11 cellular contexts compared by ENCODE assay signal in the genomic region with DNA sequence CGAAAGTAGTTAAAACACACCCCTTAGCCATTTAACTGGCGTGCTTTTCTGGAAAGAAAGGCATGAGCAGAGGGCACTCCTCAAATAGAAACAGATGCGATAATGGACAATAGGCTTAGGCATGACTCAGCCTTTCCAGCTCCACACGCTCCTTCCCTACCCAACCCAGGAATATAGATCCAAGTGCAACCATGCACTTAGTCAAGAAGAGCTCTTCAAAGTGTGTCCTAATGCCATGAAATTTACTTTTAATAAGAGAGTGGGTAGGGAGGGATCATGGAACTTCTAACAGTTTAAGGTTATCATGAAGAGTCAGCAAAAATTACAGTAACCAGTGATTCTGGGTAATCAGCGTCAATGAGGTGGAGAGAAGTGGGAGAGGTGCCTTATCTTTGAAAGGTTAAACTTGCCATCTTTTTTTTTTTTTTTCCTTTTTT. TPM values are rescaled to one million over a fixed set of nuclear protein-coding genes. Genes with fewer than 3 reads are reported as not detected.
A peak's percentile ranks its signal among the peaks of the same experiment; 100 is the strongest.
DNase-seq lines count a peak whose midpoint lies in the region; ATAC-seq and TF ChIP-seq lines count a peak whose summit lies in the region.
"Had no signal": no experiment of that assay in that cellular context is flagged by ENCODE, and none has a peak within 500 bp of the region (broad histone marks: within the 10 kb centered on the region; RNA-seq: fewer than 3 reads in every experiment).

No MANE protein-coding gene starts in this region.

- no peak for TF ChIP-seq EP300 in gastroesophageal sphincter (IDR thresholded peaks at IDR 0.05)

- no peaks in the 10 kb centered on the region for H3K27me3 ChIP-seq in gastroesophageal sphincter
- H3K27me3 ChIP-seq in smooth muscle cell (ENCODE audit: low read depth), result no peaks in the 10 kb centered on the region
- no peaks in the 10 kb centered on the region for H3K27me3 ChIP-seq in uterus

- H3F3A ChIP-seq in smooth muscle cell (ENCODE audit: low read depth), result no peaks in the 10 kb centered on the region

- H3K27ac ChIP-seq in gastroesophageal sphincter (peak overlapping the region in 3 of 4 donors; percentile 3 to 22 (median 13)), smooth muscle cell (ENCODE audit: low read depth) (peak overlapping the region; percentile 57), uterus (no peak overlapping the region)
- H3K27ac ChIP-seq: 22Rv1 had no signal

- no peaks in the 10 kb centered on the region for H3K9me3 ChIP-seq in gastroesophageal sphincter
- no peaks in the 10 kb centered on the region for H3K9me3 ChIP-seq in smooth muscle cell (replicated peaks; ENCODE audit: low read depth)
- no peaks in the 10 kb centered on the region for H3K9me3 ChIP-seq in uterus

- intact Hi-C loops in uterus (cut with DNase I; ENCODE audit: low total_unique reads), result loop anchor here (2.0 to 5.0 kb wide), 2 partner anchors 180 to 247 kb away; no protein-coding TSS in a partner anchor

- no peak for TF ChIP-seq POLR2A in gastroesophageal sphincter (IDR thresholded peaks at IDR 0.05)
- no peak for TF ChIP-seq POLR2A in uterus (IDR thresholded peaks at IDR 0.05)

- H4K20me1 ChIP-seq in smooth muscle cell (ENCODE audit: low read depth), result no peaks in the 10 kb centered on the region

- no peak overlapping the region for H3K9ac ChIP-seq in smooth muscle cell (ENCODE audit: low read depth)

- 23 to 44% methylated on average over 5 of the region's 5 CpGs for WGBS in gastroesophageal sphincter (ENCODE audit: low coverage in 1 of 2), 2 donors
- 20% methylated on average over 5 of the region's 5 CpGs for WGBS in smooth muscle cell (ENCODE audit: low lambda C conversion rate)

- TF ChIP-seq CTCF in gastroesophageal sphincter (IDR thresholded peaks at IDR 0.05) (no peak), smooth muscle cell (IDR thresholded peaks at IDR 0.05; ENCODE audit: borderline replicate concordance, insufficient read depth, poor library complexity, severe bottlenecking) (no peak), uterus (IDR thresholded peaks at IDR 0.05) (no peak)

- no peaks in the 10 kb centered on the region for H3K79me2 ChIP-seq in smooth muscle cell (ENCODE audit: low read depth)

- DNase-seq in DMS 273 (lab: John Stamatoyannopoulos, UW; ENCODE audit: unreplicated experiment), result peak; percentile 11
- DNase-seq in DMS 273 treated with DMSO at 0.1 percent for 48 hours (lab: John Stamatoyannopoulos, UW), result no peak
- DNase-seq in smooth muscle cell (lab: John Stamatoyannopoulos, UW; ENCODE audit: unreplicated experiment), result no peak
- no peak for DNase-seq in SK-N-DZ (ENCODE audit: low spot score)
- no peak for DNase-seq in uterus
- DNase-seq: activated CD8-positive, alpha-beta T cell treated with anti-CD3 and anti-CD28 coated beads for 36 hours; NCI-H2171 treated with DMSO at 0.1 percent for 48 hours had no signal

- H2AFZ ChIP-seq in smooth muscle cell (ENCODE audit: low read depth), result peak overlapping the region; percentile 6

- peaks cover 0 to 31% (median 0%) of the 10 kb centered on the region in 3 donors for H3K4me1 ChIP-seq in gastroesophageal sphincter
- H3K4me1 ChIP-seq in smooth muscle cell (ENCODE audit: low read depth), result peaks cover 13% of the 10 kb centered on the region
- no peaks in the 10 kb centered on the region for H3K4me1 ChIP-seq in uterus

- H3K36me3 ChIP-seq in gastroesophageal sphincter (no peaks in the 10 kb centered on the region), smooth muscle cell (ENCODE audit: low read depth) (no peaks in the 10 kb centered on the region), uterus (no peaks in the 10 kb centered on the region)

- peak overlapping the region; percentile 51 for H3K4me2 ChIP-seq in smooth muscle cell

- ATAC-seq in SK-N-SH treated with all-trans-retinoic acid at 6 μM for 48 hours (peak; percentile 58), gastroesophageal sphincter (no peak), HG03520 (IDR thresholded peaks at IDR 0.05; ENCODE audit: unreplicated experiment) (no peak)
- ATAC-seq: activated CD8-positive, alpha-beta T cell treated with anti-CD3 and anti-CD28 coated beads for 36 hours had no signal

- H3K4me3 ChIP-seq in gastroesophageal sphincter (no peak overlapping the region), smooth muscle cell (no peak overlapping the region), uterus (no peak overlapping the region)

TF ChIP-seq in SK-N-SH treated with all-trans-retinoic acid at 6 μM for 48 hours, 23 proteins besides CTCF, POLR2A, EP300 and RAD21:
- TF ChIP-seq, protein P1, sequence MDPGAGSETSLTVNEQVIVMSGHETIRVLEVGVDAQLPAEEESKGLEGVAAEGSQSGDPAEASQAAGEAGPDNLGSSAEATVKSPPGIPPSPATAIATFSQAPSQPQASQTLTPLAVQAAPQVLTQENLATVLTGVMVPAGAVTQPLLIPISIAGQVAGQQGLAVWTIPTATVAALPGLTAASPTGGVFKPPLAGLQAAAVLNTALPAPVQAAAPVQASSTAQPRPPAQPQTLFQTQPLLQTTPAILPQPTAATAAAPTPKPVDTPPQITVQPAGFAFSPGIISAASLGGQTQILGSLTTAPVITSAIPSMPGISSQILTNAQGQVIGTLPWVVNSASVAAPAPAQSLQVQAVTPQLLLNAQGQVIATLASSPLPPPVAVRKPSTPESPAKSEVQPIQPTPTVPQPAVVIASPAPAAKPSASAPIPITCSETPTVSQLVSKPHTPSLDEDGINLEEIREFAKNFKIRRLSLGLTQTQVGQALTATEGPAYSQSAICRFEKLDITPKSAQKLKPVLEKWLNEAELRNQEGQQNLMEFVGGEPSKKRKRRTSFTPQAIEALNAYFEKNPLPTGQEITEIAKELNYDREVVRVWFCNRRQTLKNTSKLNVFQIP (CRISPR knock-in tag; IDR thresholded peaks at IDR 0.05; ENCODE audit: borderline replicate concordance, low read depth), result no peak
- TF ChIP-seq ZFP3 (CRISPR knock-in tag; IDR thresholded peaks at IDR 0.05) (no peak), ESRRG (CRISPR knock-in tag; IDR thresholded peaks at IDR 0.05) (no peak), ZNF70 (CRISPR knock-in tag; IDR thresholded peaks at IDR 0.05) (no peak), GLIS3 (CRISPR knock-in tag; IDR thresholded peaks at IDR 0.05) (no peak), SNAI2 (CRISPR knock-in tag; IDR thresholded peaks at IDR 0.05) (0 out of 2 replicates have a peak, but pooled peaks have one; percentile 16), PPARA (CRISPR knock-in tag; IDR thresholded peaks at IDR 0.05; ENCODE audit: borderline replicate concordance) (no peak), OSR1 (CRISPR knock-in tag; IDR thresholded peaks at IDR 0.05) (no peak), TOX (CRISPR knock-in tag; IDR thresholded peaks at IDR 0.05; ENCODE audit: borderline replicate concordance) (no peak), ISL1 (CRISPR knock-in tag; IDR thresholded peaks at IDR 0.05) (peak; percentile 31; the same call in 1 of the 2 replicates), BACH2 (CRISPR knock-in tag; IDR thresholded peaks at IDR 0.05; ENCODE audit: borderline replicate concordance) (no peak)
- TF ChIP-seq, protein P2, sequence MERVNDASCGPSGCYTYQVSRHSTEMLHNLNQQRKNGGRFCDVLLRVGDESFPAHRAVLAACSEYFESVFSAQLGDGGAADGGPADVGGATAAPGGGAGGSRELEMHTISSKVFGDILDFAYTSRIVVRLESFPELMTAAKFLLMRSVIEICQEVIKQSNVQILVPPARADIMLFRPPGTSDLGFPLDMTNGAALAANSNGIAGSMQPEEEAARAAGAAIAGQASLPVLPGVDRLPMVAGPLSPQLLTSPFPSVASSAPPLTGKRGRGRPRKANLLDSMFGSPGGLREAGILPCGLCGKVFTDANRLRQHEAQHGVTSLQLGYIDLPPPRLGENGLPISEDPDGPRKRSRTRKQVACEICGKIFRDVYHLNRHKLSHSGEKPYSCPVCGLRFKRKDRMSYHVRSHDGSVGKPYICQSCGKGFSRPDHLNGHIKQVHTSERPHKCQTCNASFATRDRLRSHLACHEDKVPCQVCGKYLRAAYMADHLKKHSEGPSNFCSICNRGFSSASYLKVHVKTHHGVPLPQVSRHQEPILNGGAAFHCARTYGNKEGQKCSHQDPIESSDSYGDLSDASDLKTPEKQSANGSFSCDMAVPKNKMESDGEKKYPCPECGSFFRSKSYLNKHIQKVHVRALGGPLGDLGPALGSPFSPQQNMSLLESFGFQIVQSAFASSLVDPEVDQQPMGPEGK (CRISPR knock-in tag; IDR thresholded peaks at IDR 0.05; ENCODE audit: borderline replicate concordance), result no peak
- TF ChIP-seq, protein P3, sequence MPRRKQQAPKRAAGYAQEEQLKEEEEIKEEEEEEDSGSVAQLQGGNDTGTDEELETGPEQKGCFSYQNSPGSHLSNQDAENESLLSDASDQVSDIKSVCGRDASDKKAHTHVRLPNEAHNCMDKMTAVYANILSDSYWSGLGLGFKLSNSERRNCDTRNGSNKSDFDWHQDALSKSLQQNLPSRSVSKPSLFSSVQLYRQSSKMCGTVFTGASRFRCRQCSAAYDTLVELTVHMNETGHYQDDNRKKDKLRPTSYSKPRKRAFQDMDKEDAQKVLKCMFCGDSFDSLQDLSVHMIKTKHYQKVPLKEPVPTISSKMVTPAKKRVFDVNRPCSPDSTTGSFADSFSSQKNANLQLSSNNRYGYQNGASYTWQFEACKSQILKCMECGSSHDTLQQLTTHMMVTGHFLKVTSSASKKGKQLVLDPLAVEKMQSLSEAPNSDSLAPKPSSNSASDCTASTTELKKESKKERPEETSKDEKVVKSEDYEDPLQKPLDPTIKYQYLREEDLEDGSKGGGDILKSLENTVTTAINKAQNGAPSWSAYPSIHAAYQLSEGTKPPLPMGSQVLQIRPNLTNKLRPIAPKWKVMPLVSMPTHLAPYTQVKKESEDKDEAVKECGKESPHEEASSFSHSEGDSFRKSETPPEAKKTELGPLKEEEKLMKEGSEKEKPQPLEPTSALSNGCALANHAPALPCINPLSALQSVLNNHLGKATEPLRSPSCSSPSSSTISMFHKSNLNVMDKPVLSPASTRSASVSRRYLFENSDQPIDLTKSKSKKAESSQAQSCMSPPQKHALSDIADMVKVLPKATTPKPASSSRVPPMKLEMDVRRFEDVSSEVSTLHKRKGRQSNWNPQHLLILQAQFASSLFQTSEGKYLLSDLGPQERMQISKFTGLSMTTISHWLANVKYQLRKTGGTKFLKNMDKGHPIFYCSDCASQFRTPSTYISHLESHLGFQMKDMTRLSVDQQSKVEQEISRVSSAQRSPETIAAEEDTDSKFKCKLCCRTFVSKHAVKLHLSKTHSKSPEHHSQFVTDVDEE (CRISPR knock-in tag; IDR thresholded peaks at IDR 0.05), result no peak
TF ChIP-seq in SK-N-SH treated with all-trans-retinoic acid at 6 μM for 48 hours: peak in this region for 2.

RNA-seq across cellular contexts. Expression of a gene that starts 2.4 kb away (rescaled TPM):
- total RNA-seq in gastroesophageal sphincter (10 to 100 TPM in 3 of 4 donors, 1 to 10 TPM in 1; 5.1 to 27.4 (median 12.9) TPM), smooth muscle cell (17.4 and 25.9 TPM in 2 replicates), uterus (10 to 100 TPM; 15.6 to 63.0 (median 29.5) TPM)
- polyA plus RNA-seq in smooth muscle cell, result 11.0 and 17.1 TPM in 2 replicates
- 18.0 and 22.3 TPM in 2 replicates for polyA plus RNA-seq in SK-N-DZ (2014; cell fraction: cytosol; rRNA removed)
- 185 and 253 TPM in 2 replicates for polyA plus RNA-seq in SK-N-DZ (2014; cell fraction: nucleus; rRNA removed)

RNA-seq across cellular contexts. Expression of a gene that starts 55.7 kb away (rescaled TPM):
- total RNA-seq in gastroesophageal sphincter (10 to 100 TPM in 3 of 4 donors, 1 to 10 TPM in 1; 8.6 to 21.1 (median 14.2) TPM), smooth muscle cell (6.1 and 8.4 TPM in 2 replicates), uterus (10 to 100 TPM; 12.3 to 24.7 (median 13.9) TPM)
- 4.3 and 7.8 TPM in 2 replicates for polyA plus RNA-seq in smooth muscle cell
- polyA plus RNA-seq in SK-N-DZ (2014; cell fraction: cytosol; rRNA removed), result 63.1 and 66.3 TPM in 2 replicates
- polyA plus RNA-seq in SK-N-DZ (2014; cell fraction: nucleus; rRNA removed), result 14.9 and 19.3 TPM in 2 replicates

Comparison
In these comparisons a context has a peak if more than half of its experiments do, and no peak if none do; other contexts are left out.
1. H3K27ac ChIP-seq: peak in gastroesophageal sphincter (3 of 4) and smooth muscle cell (single experiment); none in uterus (0 of 2).